In genomic region chr17:66740226-66740625, GRCh38 we compare ENCODE assay signal across 23 cellular contexts.
"Had no signal": no experiment of that assay in that cellular context is flagged by ENCODE, and none has a peak within 500 bp of the region (broad histone marks: within the 10 kb centered on the region; RNA-seq: fewer than 3 reads in every experiment).

No MANE protein-coding gene starts in this region.

- H3K4me1 ChIP-seq: gastrocnemius medialis, lower lobe of right lung, pancreas, right lobe of liver, stomach, thyroid gland, vagina had no signal

- H3K36me3 ChIP-seq: neutrophil, thyroid gland had no signal

- H3K4me3 Mint-ChIP-seq: endodermal cell; natural killer cell; stimulated activated memory B cell treated with anti-CD40 and anti-IgM and Interleukin-4, amounts not matched to agents 10 μg/mL and 1 μg/mL and 100 μg/mL, for 72 hours had no signal

- DNase-seq: dorsolateral prefrontal cortex; effector CD4-positive, alpha-beta T cell; foreskin fibroblast; gastrocnemius medialis; left ventricle myocardium superior; lower lobe of right lung; natural killer cell; right lobe of liver; stimulated activated CD4-positive, alpha-beta T cell treated with anti-CD3 and anti-CD28 coated beads, Interleukin-12 subunit alpha, Interleukin-12 subunit beta, amount 100 ng/mL, for 4 hours; stimulated activated CD4-positive, alpha-beta T cell treated with anti-CD3 and anti-CD28 coated beads, Interleukin-2, amount 100 ng/mL, for 24 hours; stimulated activated CD4-positive, alpha-beta T cell treated with anti-CD3 and anti-CD28 coated beads, Interleukin-4, amount 100 ng/mL, for 24 hours; stomach; thyroid gland; trophoblast cell had no signal

- H3K36me3 Mint-ChIP-seq: natural killer cell; stimulated activated memory B cell treated with anti-CD40 and anti-IgM and Interleukin-4, amounts not matched to agents 10 μg/mL and 1 μg/mL and 100 μg/mL, for 72 hours had no signal

- ATAC-seq: esophagus mucosa; gastrocnemius medialis; left ventricle myocardium superior; lower lobe of right lung; natural killer cell; pancreas; right lobe of liver; stimulated activated memory B cell treated with anti-CD40 and anti-IgM and Interleukin-4, amounts not matched to agents 10 μg/mL and 1 μg/mL and 100 μg/mL, for 72 hours had no signal

- H3K9me3 Mint-ChIP-seq: endodermal cell; natural killer cell; stimulated activated memory B cell treated with anti-CD40 and anti-IgM and Interleukin-4, amounts not matched to agents 10 μg/mL and 1 μg/mL and 100 μg/mL, for 72 hours had no signal

- H3K27ac Mint-ChIP-seq: endodermal cell; natural killer cell; progenitor cell of endocrine pancreas; stimulated activated memory B cell treated with anti-CD40 and anti-IgM and Interleukin-4, amounts not matched to agents 10 μg/mL and 1 μg/mL and 100 μg/mL, for 72 hours had no signal

- H3K27me3 ChIP-seq: dorsolateral prefrontal cortex, gastrocnemius medialis, pancreas, right lobe of liver, stomach, thyroid gland, vagina had no signal

- H3K4me1 Mint-ChIP-seq: natural killer cell; stimulated activated memory B cell treated with anti-CD40 and anti-IgM and Interleukin-4, amounts not matched to agents 10 μg/mL and 1 μg/mL and 100 μg/mL, for 72 hours had no signal

- H3K4me3 ChIP-seq: dorsolateral prefrontal cortex, gastrocnemius medialis, lower lobe of right lung, pancreas, right lobe of liver, smooth muscle cell, stomach, thyroid gland, vagina had no signal

- H3K4me2 ChIP-seq: smooth muscle cell had no signal

- H3K27ac ChIP-seq: dorsolateral prefrontal cortex, epithelial cell of prostate, gastrocnemius medialis, lower lobe of right lung, neutrophil, pancreas, right lobe of liver, stomach, thyroid gland, vagina had no signal
